Comparison of ENCODE assay signal across 8 cellular contexts in the genomic region with DNA sequence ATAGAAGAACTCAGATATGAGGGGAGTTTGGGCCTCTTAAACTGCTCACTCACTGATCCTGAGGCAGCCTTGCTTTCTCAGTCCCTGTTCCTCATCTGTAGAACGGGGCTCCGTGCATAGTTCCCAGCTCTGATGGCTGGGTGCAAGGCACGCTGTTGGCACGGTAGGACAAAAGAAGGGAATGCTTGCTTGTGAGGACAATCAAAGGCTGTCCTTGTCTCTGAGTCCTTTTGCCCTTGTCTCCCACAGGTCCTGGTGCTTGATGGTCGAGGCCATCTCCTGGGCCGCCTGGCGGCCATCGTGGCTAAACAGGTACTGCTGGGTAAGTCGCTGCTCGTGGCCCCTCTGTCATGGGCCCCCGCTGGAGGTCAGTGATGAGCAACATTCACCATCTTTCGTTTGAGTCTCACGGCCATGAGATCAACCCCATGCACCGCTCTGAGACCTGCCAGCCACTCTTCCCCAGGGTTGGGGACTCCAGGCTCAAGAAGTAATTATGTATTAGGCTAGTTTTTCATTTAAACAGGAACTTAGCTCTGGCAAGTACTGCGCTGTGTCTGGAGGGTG. TPM values are rescaled to one million over a fixed set of nuclear protein-coding genes. Genes with fewer than 3 reads are reported as not detected.
DNase-seq lines count a peak whose midpoint lies in the region; ATAC-seq, FAIRE-seq and TF ChIP-seq lines count a peak whose summit lies in the region.

No MANE protein-coding gene starts in this region.

- no peak for FAIRE-seq in endothelial cell of umbilical vein (lab: Jason Lieb, UNC)

- H3K4me3 ChIP-seq in endothelial cell of umbilical vein (replicated peaks in 1 of 3; ENCODE audit: insufficient read depth in 1 of 3, low read depth in 1 of 3, low read length in 3 of 3) (peak overlapping the region; percentile 60 to 94 (median 90)), gastrocnemius medialis (peak overlapping the region in 3 of 4 donors; percentile 84 to 96 (median 95))

- intact Hi-C loops in endothelial cell of umbilical vein (cut with micrococcal nuclease) (no loop called here), gastrocnemius medialis (cut with DNase I; ENCODE audit: low total_unique reads) (no loop called here)

- no TSS peak for BruUV-seq in endothelial cell of umbilical vein (replicated peaks; lab: Mats Ljungman, UMichigan)

- DNase-seq in GM13977 (ENCODE audit: low spot score), result no peak
- DNase-seq in RKO (ENCODE audit: low spot score), result peak; percentile 77
- no peak for DNase-seq in endothelial cell of umbilical vein (ENCODE audit: low read depth, low spot score)
- no peak for DNase-seq in gastrocnemius medialis
- DNase-seq in HK-2 (ENCODE audit: unreplicated experiment), result no peak
- no peak for DNase-seq in AG08395 (ENCODE audit: low spot score)
- DNase-seq in midbrain (lab: John Stamatoyannopoulos, UW), result no peak
- DNase-seq in iPS-NIHi11 (ENCODE audit: low spot score), result no peak

- H3K4me2 ChIP-seq in endothelial cell of umbilical vein (ENCODE audit: insufficient read depth, low read length), result peak overlapping the region; percentile 96

- POLR2A ChIA-PET in endothelial cell of umbilical vein (lab: Charles Lee), result interaction anchor here (1.0 to 1.4 kb wide), 2 partner anchors 11 to 14 kb away, joined by 3 to 4 read pairs; no protein-coding TSS in a partner anchor

- H3K9me3 ChIP-seq in endothelial cell of umbilical vein (replicated peaks; ENCODE audit: control insufficient read depth, insufficient read depth, low read length), result no peaks in the 10 kb centered on the region
- no peaks in the 10 kb centered on the region for H3K9me3 ChIP-seq in gastrocnemius medialis

- H2AFZ ChIP-seq in endothelial cell of umbilical vein (ENCODE audit: low read depth, low read length), result no peak overlapping the region

- peaks cover 5% of the 10 kb centered on the region for H4K20me1 ChIP-seq in endothelial cell of umbilical vein (replicated peaks; ENCODE audit: control insufficient read depth, extremely low read depth, insufficient read depth, low read length)

- TF ChIP-seq CTCF in GM13977 (IDR thresholded peaks at IDR 0.05; ENCODE audit: extremely low read depth, insufficient read depth, missing control alignments) (peak; percentile 38), endothelial cell of umbilical vein (IDR thresholded peaks at IDR 0.05; ENCODE audit: extremely low read depth in 1 of 2, insufficient read depth in 1 of 2, low read depth in 1 of 2, low read length in 2 of 2) (no peak), gastrocnemius medialis (IDR thresholded peaks at IDR 0.05 in 4 of 5, conservative IDR thresholded peaks at IDR 0.05 in 1 of 5) (no peak)

- no peak for ATAC-seq in gastrocnemius medialis

- H3K27ac ChIP-seq in endothelial cell of umbilical vein (ENCODE audit: insufficient read depth, low read depth, low read length) (peak overlapping the region; percentile 89), gastrocnemius medialis (peak overlapping the region; percentile 87 to 98 (median 94))

- no peaks in the 10 kb centered on the region for H3K27me3 ChIP-seq in endothelial cell of umbilical vein (ENCODE audit: control insufficient read depth in 2 of 2, insufficient read depth in 2 of 2, low read length in 2 of 2)
- H3K27me3 ChIP-seq in gastrocnemius medialis, result no peaks in the 10 kb centered on the region

- H3K4me1 ChIP-seq in endothelial cell of umbilical vein (ENCODE audit: control insufficient read depth, extremely low read depth, insufficient read depth, low read length), result peaks cover 12% of the 10 kb centered on the region
- H3K4me1 ChIP-seq in gastrocnemius medialis, result peaks cover 21 to 29% of the 10 kb centered on the region in 2 donors

- H3K79me2 ChIP-seq in endothelial cell of umbilical vein (ENCODE audit: control insufficient read depth, insufficient read depth, low read length), result peaks cover 40% of the 10 kb centered on the region

- H3K36me3 ChIP-seq in endothelial cell of umbilical vein (ENCODE audit: control insufficient read depth in 2 of 2, extremely low read depth in 1 of 2, insufficient read depth in 2 of 2, low read length in 2 of 2) (peaks cover 28 to 34% of the 10 kb centered on the region in 2 experiments), gastrocnemius medialis (peaks cover 0 to 38% of the 10 kb centered on the region in 2 donors)

- H3K9ac ChIP-seq in endothelial cell of umbilical vein (replicated peaks; ENCODE audit: extremely low read depth, insufficient read depth, low read length), result peak overlapping the region; percentile 100

- in situ Hi-C loops in GM13977 (cut with MboI; ENCODE audit: low pct_unique_long_range_greater_than_20kb, low sequenced_read_pairs, unreplicated experiment) (no loop called here), gastrocnemius medialis (cut with MboI; ENCODE audit: low sequenced_read_pairs in 4 of 4) (no loop called here)

- no peaks in the 10 kb centered on the region for H3K9me1 ChIP-seq in endothelial cell of umbilical vein (replicated peaks; ENCODE audit: control insufficient read depth, extremely low read depth, insufficient read depth, low read length)

- peak; percentile 54 for TF ChIP-seq POLR2A in endothelial cell of umbilical vein (IDR thresholded peaks at IDR 0.05; ENCODE audit: low read depth, low read length)
- TF ChIP-seq POLR2A in gastrocnemius medialis (IDR thresholded peaks at IDR 0.05), result no peak

- CTCF ChIA-PET in endothelial cell of umbilical vein (lab: Charles Lee), result interaction anchor here (1.0 to 1.2 kb wide), 2 partner anchors 11 to 14 kb away, joined by 3 to 4 read pairs; no protein-coding TSS in a partner anchor

- dilution Hi-C loops in endothelial cell of umbilical vein (cut with MboI; ENCODE audit: extremely low pct_ligation_motif_present, low sequenced_read_pairs), result no loop called here

TF ChIP-seq in endothelial cell of umbilical vein, 7 proteins besides CTCF, POLR2A, EP300 and RAD21:
- peak; percentile 6 for TF ChIP-seq POLR2AphosphoS5 (IDR thresholded peaks at IDR 0.05; ENCODE audit: insufficient read depth, low read depth, low read length)
- no peak for TF ChIP-seq MYC (IDR thresholded peaks at IDR 0.05; ENCODE audit: low read depth, low read length)
- no peak for TF ChIP-seq FOS (IDR thresholded peaks at IDR 0.05; ENCODE audit: borderline replicate concordance, insufficient read depth, low read length)
TF ChIP-seq in endothelial cell of umbilical vein: peak in this region for 1.

RNA-seq across cellular contexts. Expression of gene RPL13A, which starts 2.3 kb away (rescaled TPM):
- total RNA-seq in endothelial cell of umbilical vein, result 2,291 and 2,318 TPM in 2 replicates
- polyA plus RNA-seq in endothelial cell of umbilical vein, result 4,148 and 5,694 TPM in 2 replicates
- 3,373 and 4,362 TPM in 2 replicates for polyA plus RNA-seq in endothelial cell of umbilical vein (2011; cell fraction: cytosol; rRNA removed)
- polyA plus RNA-seq in endothelial cell of umbilical vein (2011; cell fraction: nucleus; rRNA removed), result 1,170 and 1,607 TPM in 2 replicates
- 2,404 and 6,049 TPM in 2 replicates for polyA plus RNA-seq in endothelial cell of umbilical vein (2012)
- 1,194 and 1,533 TPM in 2 replicates for polyA minus RNA-seq in endothelial cell of umbilical vein
- 1,164 TPM for polyA minus RNA-seq in endothelial cell of umbilical vein (2011; cell fraction: cytosol; rRNA and poly(A)+ RNA removed)
- polyA minus RNA-seq in endothelial cell of umbilical vein (2011; cell fraction: nucleus; rRNA and poly(A)+ RNA removed), result 517 and 743 TPM in 2 replicates
- total RNA-seq in gastrocnemius medialis, result 1,000 to 10,000 TPM; 1,565 to 2,260 (median 1,899) TPM

RNA-seq across cellular contexts. Expression of gene RPS11, which starts 6.5 kb away (rescaled TPM):
- total RNA-seq in endothelial cell of umbilical vein (1,764 and 1,843 TPM in 2 replicates), gastrocnemius medialis (1,000 to 10,000 TPM; 2,509 to 3,015 (median 2,721) TPM)
- polyA plus RNA-seq in endothelial cell of umbilical vein, result 4,411 and 4,760 TPM in 2 replicates
- 6,177 and 6,852 TPM in 2 replicates for polyA plus RNA-seq in endothelial cell of umbilical vein (2011; cell fraction: cytosol; rRNA removed)
- 1,925 and 2,062 TPM in 2 replicates for polyA plus RNA-seq in endothelial cell of umbilical vein (2011; cell fraction: nucleus; rRNA removed)
- 2,412 and 4,545 TPM in 2 replicates for polyA plus RNA-seq in endothelial cell of umbilical vein (2012)
- 1,208 and 1,339 TPM in 2 replicates for polyA minus RNA-seq in endothelial cell of umbilical vein
- 679 TPM for polyA minus RNA-seq in endothelial cell of umbilical vein (2011; cell fraction: cytosol; rRNA and poly(A)+ RNA removed)
- 152 and 167 TPM in 2 replicates for polyA minus RNA-seq in endothelial cell of umbilical vein (2011; cell fraction: nucleus; rRNA and poly(A)+ RNA removed)

RNA-seq across cellular contexts. Expression of gene FLT3LG, which starts 15.7 kb away (rescaled TPM):
- total RNA-seq in endothelial cell of umbilical vein (4.7 and 5.7 TPM in 2 replicates), gastrocnemius medialis (1 to 10 TPM in 3 of 4 donors, under 1 TPM in 1; 0.91 to 2.7 (median 1.2) TPM)
- polyA plus RNA-seq in endothelial cell of umbilical vein, result 5.0 and 5.6 TPM in 2 replicates
- 2.2 and 2.6 TPM in 2 replicates for polyA plus RNA-seq in endothelial cell of umbilical vein (2011; cell fraction: cytosol; rRNA removed)
- polyA plus RNA-seq in endothelial cell of umbilical vein (2011; cell fraction: nucleus; rRNA removed), result 2.2 and 3.5 TPM in 2 replicates
- polyA plus RNA-seq in endothelial cell of umbilical vein (2012), result 3.8 and 5.3 TPM in 2 replicates
- polyA minus RNA-seq in endothelial cell of umbilical vein, result 0.53 and 1.4 TPM in 2 replicates
- 4.4 TPM for polyA minus RNA-seq in endothelial cell of umbilical vein (2011; cell fraction: cytosol; rRNA and poly(A)+ RNA removed)
- 0.67 and 1.9 TPM in 2 replicates for polyA minus RNA-seq in endothelial cell of umbilical vein (2011; cell fraction: nucleus; rRNA and poly(A)+ RNA removed)

RNA-seq across cellular contexts. Expression of gene FCGRT, which starts 22.8 kb away (rescaled TPM):
- total RNA-seq in endothelial cell of umbilical vein, result 98.2 and 134 TPM in 2 replicates
- 197 and 215 TPM in 2 replicates for polyA plus RNA-seq in endothelial cell of umbilical vein
- polyA plus RNA-seq in endothelial cell of umbilical vein (2011; cell fraction: cytosol; rRNA removed), result 103 and 152 TPM in 2 replicates
- polyA plus RNA-seq in endothelial cell of umbilical vein (2011; cell fraction: nucleus; rRNA removed), result 205 and 270 TPM in 2 replicates
- 107 and 161 TPM in 2 replicates for polyA plus RNA-seq in endothelial cell of umbilical vein (2012)
- 82.9 and 90.9 TPM in 2 replicates for polyA minus RNA-seq in endothelial cell of umbilical vein
- polyA minus RNA-seq in endothelial cell of umbilical vein (2011; cell fraction: cytosol; rRNA and poly(A)+ RNA removed), result not detected
- polyA minus RNA-seq in endothelial cell of umbilical vein (2011; cell fraction: nucleus; rRNA and poly(A)+ RNA removed), result 20.5 and 29.6 TPM in 2 replicates
- 10 to 100 TPM; 54.8 to 68.2 (median 59.7) TPM for total RNA-seq in gastrocnemius medialis

RNA-seq across cellular contexts. Expression of gene ALDH16A1, which starts 36.7 kb away (rescaled TPM):
- total RNA-seq in endothelial cell of umbilical vein, result 27.6 and 38.8 TPM in 2 replicates
- 33.2 and 42.3 TPM in 2 replicates for polyA plus RNA-seq in endothelial cell of umbilical vein
- polyA plus RNA-seq in endothelial cell of umbilical vein (2011; cell fraction: cytosol; rRNA removed), result 17.0 and 22.3 TPM in 2 replicates
- 34.5 and 40.5 TPM in 2 replicates for polyA plus RNA-seq in endothelial cell of umbilical vein (2011; cell fraction: nucleus; rRNA removed)
- 16.3 and 21.0 TPM in 2 replicates for polyA plus RNA-seq in endothelial cell of umbilical vein (2012)
- 12.9 and 21.3 TPM in 2 replicates for polyA minus RNA-seq in endothelial cell of umbilical vein
- polyA minus RNA-seq in endothelial cell of umbilical vein (2011; cell fraction: cytosol; rRNA and poly(A)+ RNA removed), result 31.6 TPM
- 7.4 and 18.8 TPM in 2 replicates for polyA minus RNA-seq in endothelial cell of umbilical vein (2011; cell fraction: nucleus; rRNA and poly(A)+ RNA removed)
- total RNA-seq in gastrocnemius medialis, result 10 to 100 TPM in 2 of 4 donors, 1 to 10 TPM in 2; 8.0 to 12.6 (median 9.9) TPM
